Comparison of ENCODE assay signal across 8 cellular contexts in genomic region chr1:204505674-204506073, GRCh38. TPM values are rescaled to one million over a fixed set of nuclear protein-coding genes. Genes with fewer than 3 reads are reported as not detected.
DNase-seq lines count a peak whose midpoint lies in the region; ATAC-seq and TF ChIP-seq lines count a peak whose summit lies in the region.

No MANE protein-coding gene starts in this region.

- H3K4me1 Mint-ChIP-seq in activated T-cell treated with anti-CD3 and anti-CD28 coated beads, Interleukin-2, amount 50 U/mL, for 72 hours (ENCODE audit: low read depth): peaks cover 42% of the 10 kb centered on the region
- peaks cover 30% of the 10 kb centered on the region for H3K4me1 Mint-ChIP-seq in activated naive CD8-positive, alpha-beta T cell (ENCODE audit: low read depth)

- H3K4me3 ChIP-seq in liver (ENCODE audit: low read depth in 1 of 3, low read length in 3 of 3) (peak overlapping the region in 2 of 3 donors; percentile 40 to 41), tibial nerve (peak overlapping the region; percentile 43 to 63 (median 59))

- H3K9ac ChIP-seq in liver (ENCODE audit: low read depth in 1 of 2, low read length in 2 of 2): peak overlapping the region; percentile 11 to 14

- ATAC-seq in activated T-cell treated with anti-CD3 and anti-CD28 coated beads, Interleukin-2, amount 50 U/mL, for 72 hours (replicated peaks in 1 of 2): no peak
- ATAC-seq in HG03025 (IDR thresholded peaks at IDR 0.05; ENCODE audit: low FRiP score, unreplicated experiment) (no peak), left colon (no peak)

- no peaks in the 10 kb centered on the region for H3K36me3 ChIP-seq in liver (ENCODE audit: control insufficient read depth in 4 of 4, insufficient read depth in 3 of 4, low read depth in 1 of 4, low read length in 3 of 4)
- H3K36me3 ChIP-seq in tibial nerve: no peaks in the 10 kb centered on the region

- no peak for DNase-seq in activated T-cell treated with anti-CD3 and anti-CD28 coated beads, Interleukin-2, amount 50 U/mL, for 72 hours
- DNase-seq in activated T-cell treated with anti-CD3 and anti-CD28 coated beads, Interleukin-2, amount 50 U/mL, for 1 hour: no peak
- no peak for DNase-seq in tibial nerve (ENCODE audit: low spot score in 2 of 2)
- DNase-seq in cortex of kidney (lab: John Stamatoyannopoulos, UW): no peak
- DNase-seq in left colon: no peak

- TF ChIP-seq CTCF in liver (IDR thresholded peaks at IDR 0.05; ENCODE audit: low read depth, low read length, missing input control): no peak
- no peak for TF ChIP-seq CTCF in tibial nerve (IDR thresholded peaks at IDR 0.05)

- no peaks in the 10 kb centered on the region for H3K9me3 ChIP-seq in liver (ENCODE audit: control insufficient read depth in 4 of 4, low read length in 3 of 4)
- H3K9me3 ChIP-seq in tibial nerve: no peaks in the 10 kb centered on the region

- no peaks in the 10 kb centered on the region for H3K9me3 Mint-ChIP-seq in activated T-cell treated with anti-CD3 and anti-CD28 coated beads, Interleukin-2, amount 50 U/mL, for 72 hours
- H3K9me3 Mint-ChIP-seq in activated naive CD8-positive, alpha-beta T cell (ENCODE audit: low read depth): no peaks in the 10 kb centered on the region

- peaks cover 0 to 7% of the 10 kb centered on the region in 2 donors for H3K36me3 Mint-ChIP-seq in activated T-cell treated with anti-CD3 and anti-CD28 coated beads, Interleukin-2, amount 50 U/mL, for 72 hours (ENCODE audit: insufficient read depth in 2 of 2)
- no peaks in the 10 kb centered on the region for H3K36me3 Mint-ChIP-seq in activated naive CD8-positive, alpha-beta T cell

- peak overlapping the region; percentile 73 to 100 for H3K4me3 Mint-ChIP-seq in activated T-cell treated with anti-CD3 and anti-CD28 coated beads, Interleukin-2, amount 50 U/mL, for 72 hours
- peak overlapping the region; percentile 89 for H3K4me3 Mint-ChIP-seq in activated naive CD8-positive, alpha-beta T cell

- H3K27ac Mint-ChIP-seq in activated T-cell treated with anti-CD3 and anti-CD28 coated beads, Interleukin-2, amount 50 U/mL, for 72 hours: peak overlapping the region; percentile 100
- peak overlapping the region; percentile 96 for H3K27ac Mint-ChIP-seq in activated naive CD8-positive, alpha-beta T cell

- H3K4me1 ChIP-seq in liver (ENCODE audit: control insufficient read depth in 4 of 4, insufficient read depth in 4 of 4, low read length in 3 of 4): peaks cover 3 to 33% (median 16%) of the 10 kb centered on the region in 4 donors
- H3K4me1 ChIP-seq in tibial nerve: peaks cover 0 to 18% (median 6%) of the 10 kb centered on the region in 4 donors

- TF ChIP-seq POLR2A in tibial nerve (IDR thresholded peaks at IDR 0.05): no peak

- H3K27me3 ChIP-seq in liver (ENCODE audit: control insufficient read depth in 4 of 4, insufficient read depth in 4 of 4, low read length in 3 of 4) (no peaks in the 10 kb centered on the region), tibial nerve (no peaks in the 10 kb centered on the region)

- peak overlapping the region in 1 of 2 donors; percentile 69 for H3K27ac ChIP-seq in liver (ENCODE audit: low read depth in 1 of 2, low read length in 2 of 2)
- H3K27ac ChIP-seq in tibial nerve: peak overlapping the region; percentile 82 to 95 (median 90)

- no peaks in the 10 kb centered on the region for H3K27me3 Mint-ChIP-seq in activated T-cell treated with anti-CD3 and anti-CD28 coated beads, Interleukin-2, amount 50 U/mL, for 72 hours (ENCODE audit: low read depth)
- H3K27me3 Mint-ChIP-seq in activated naive CD8-positive, alpha-beta T cell: no peaks in the 10 kb centered on the region

- TF ChIP-seq EP300 in tibial nerve (IDR thresholded peaks at IDR 0.05): no peak

- TF ChIP-seq RAD21 in liver (IDR thresholded peaks at IDR 0.05): no peak

- intact Hi-C loops in left colon (cut with DNase I, micrococcal nuclease): no loop called here

TF ChIP-seq in liver, 16 proteins besides CTCF, POLR2A, EP300 and RAD21:
- no peak for TF ChIP-seq FOXA1 (IDR thresholded peaks at IDR 0.05)
- TF ChIP-seq REST (IDR thresholded peaks at IDR 0.05): no peak
- no peak for TF ChIP-seq EGR1 (IDR thresholded peaks at IDR 0.05; ENCODE audit: low read depth in 2 of 2)
- no peak for TF ChIP-seq HNF4G (IDR thresholded peaks at IDR 0.05)
- no peak for TF ChIP-seq RXRA (IDR thresholded peaks at IDR 0.05)
- no peak for TF ChIP-seq TAF1 (conservative IDR thresholded peaks at IDR 0.05)
- no peak for TF ChIP-seq YY1 (IDR thresholded peaks at IDR 0.05)
- TF ChIP-seq GABPA (IDR thresholded peaks at IDR 0.05 in 1 of 2, conservative IDR thresholded peaks at IDR 0.05 in 1 of 2): no peak
- TF ChIP-seq HNF4A (conservative IDR thresholded peaks at IDR 0.05): no peak
- no peak for TF ChIP-seq NR2F2 (IDR thresholded peaks at IDR 0.05)
- no peak for TF ChIP-seq JUND (IDR thresholded peaks at IDR 0.05)
- TF ChIP-seq MAX (IDR thresholded peaks at IDR 0.05): no peak
- TF ChIP-seq SP1 (IDR thresholded peaks at IDR 0.05): no peak
- no peak for TF ChIP-seq ZBTB33 (IDR thresholded peaks at IDR 0.05)
TF ChIP-seq in liver: peak in this region for 0.

RNA-seq across cellular contexts. Expression of gene MDM4, which starts 10.5 kb away (rescaled TPM):
- 100 to 1,000 TPM; 147 to 153 TPM for total RNA-seq in activated T-cell treated with anti-CD3 and anti-CD28 coated beads, Interleukin-2, amount 50 U/mL, for 72 hours
- total RNA-seq in liver (10 to 100 TPM; 33.1 to 56.5 TPM), tibial nerve (100 to 1,000 TPM in 2 of 4 donors, 10 to 100 TPM in 2; 83.0 to 113 (median 101) TPM), left colon (10 to 100 TPM; 47.8 to 64.2 TPM)
- 10 to 100 TPM in 1 of 2 donors, 1 to 10 TPM in 1; 1.4 to 10.0 TPM for polyA plus RNA-seq in liver

RNA-seq across cellular contexts. Expression of gene PIK3C2B, which starts 11.1 kb away (rescaled TPM):
- 10 to 100 TPM; 43.1 to 54.5 TPM for total RNA-seq in activated T-cell treated with anti-CD3 and anti-CD28 coated beads, Interleukin-2, amount 50 U/mL, for 72 hours
- 10 to 100 TPM in 1 of 2 donors, 1 to 10 TPM in 1; 6.8 to 14.9 TPM for total RNA-seq in liver
- polyA plus RNA-seq in liver: 1 to 10 TPM; 2.8 to 4.1 TPM
- 10 to 100 TPM; 18.0 to 67.2 (median 32.5) TPM for total RNA-seq in tibial nerve
- 10 to 100 TPM; 78.5 to 82.0 TPM for total RNA-seq in left colon
